Comparison of ENCODE assay signal across 8 cellular contexts in genomic region chr19:5680437-5681368, GRCh38. TPM values are rescaled to one million over a fixed set of nuclear protein-coding genes. Genes with fewer than 3 reads are reported as not detected.
DNase-seq lines count a peak whose midpoint lies in the region; ATAC-seq and TF ChIP-seq lines count a peak whose summit lies in the region.

A gene with protein sequence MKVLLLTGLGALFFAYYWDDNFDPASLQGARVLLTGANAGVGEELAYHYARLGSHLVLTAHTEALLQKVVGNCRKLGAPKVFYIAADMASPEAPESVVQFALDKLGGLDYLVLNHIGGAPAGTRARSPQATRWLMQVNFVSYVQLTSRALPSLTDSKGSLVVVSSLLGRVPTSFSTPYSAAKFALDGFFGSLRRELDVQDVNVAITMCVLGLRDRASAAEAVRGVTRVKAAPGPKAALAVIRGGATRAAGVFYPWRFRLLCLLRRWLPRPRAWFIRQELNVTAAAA (plus strand): TSS chr19:5681027. CDS start chr19:5684833, 3,806 bp downstream.
MICOS13 (minus strand) TSS chr19:5680516; CDS start chr19:5680486, 30 bp downstream.

- peak within 1 kb of the TSS; percentile 69 for H3K27ac ChIP-seq in IMR-90 (ENCODE audit: insufficient read depth, low read length)
- peak within 1 kb of the TSS; percentile 83 to 88 for H3K27ac ChIP-seq in mucosa of rectum (ENCODE audit: low read depth in 2 of 2, low read length in 2 of 2)

- peak within 1 kb of the TSS; percentile 99 for H3K4me2 ChIP-seq in IMR-90 (ENCODE audit: low read depth, low read length)

- in situ Hi-C loops in IMR-90 (cut with MboI; ENCODE audit: low sequenced_read_pairs), result no loop called here

- H3K27me3 ChIP-seq in IMR-90 (ENCODE audit: control insufficient read depth, insufficient read depth, low read length) (no peaks in the 10 kb centered on the region), mucosa of rectum (ENCODE audit: control insufficient read depth in 2 of 2, insufficient read depth in 2 of 2, low read length in 2 of 2) (no peaks in the 10 kb centered on the region)

- peak; percentile 74 for TF ChIP-seq POLR2A in IMR-90 (IDR thresholded peaks at IDR 0.05; ENCODE audit: low read depth, low read length)
- TF ChIP-seq POLR2A in erythroblast (IDR thresholded peaks at IDR 0.05; ENCODE audit: low read length), result peak; percentile 41

- WGBS in IMR-90 (ENCODE audit: extremely low coverage in 2 of 2, insufficient read length in 1 of 2), 2 experiments, result 0% methylated on average over 21 of the region's 94 CpGs; no CpG with 5 or more reads in 1 of the 2 experiments

- H4K91ac ChIP-seq in IMR-90 (ENCODE audit: insufficient read depth, low read depth, low read length), result peak within 1 kb of the TSS; percentile 87

- H2BK5ac ChIP-seq in IMR-90 (ENCODE audit: low read depth, low read length, poor library complexity, severe bottlenecking), result peak within 1 kb of the TSS; percentile 58

- H3K56ac ChIP-seq in IMR-90 (ENCODE audit: extremely low read depth, insufficient read depth, low read length), result peak within 1 kb of the TSS; percentile 86

- H3K9me1 ChIP-seq in IMR-90 (ENCODE audit: insufficient read depth, low read length), result peaks cover 3% of the 10 kb centered on the region; the same call in 1 of the 2 replicates

- peak within 1 kb of the TSS; percentile 88 to 95 for H4K8ac ChIP-seq in IMR-90 (ENCODE audit: low read depth in 2 of 2, low read length in 2 of 2)

- no peaks in the 10 kb centered on the region for H3K36me3 ChIP-seq in IMR-90 (ENCODE audit: control insufficient read depth, insufficient read depth, low read length)
- peaks cover 0 to 6% of the 10 kb centered on the region in 2 donors for H3K36me3 ChIP-seq in mucosa of rectum (ENCODE audit: control insufficient read depth in 2 of 2, insufficient read depth in 2 of 2, low read length in 2 of 2)

- peak; percentile 99 for DNase-seq in DMS 273 (lab: John Stamatoyannopoulos, UW; ENCODE audit: unreplicated experiment)
- DNase-seq in IMR-90, result peak; percentile 98
- DNase-seq in OCI-M1 (lab: John Stamatoyannopoulos, UW), result peak; percentile 96
- peak; percentile 98 for DNase-seq in activated T-cell treated with anti-CD3 and anti-CD28 coated beads, Interleukin-2, amount 50 U/mL, for 1 hour
- DNase-seq in erythroblast (lab: John Stamatoyannopoulos, UW), result peak; percentile 99
- DNase-seq in stimulated activated CD8-positive, alpha-beta memory T cell treated with anti-CD3 and anti-CD28 coated beads, Interleukin-4, amount 100 ng/mL, for 48 hours, result peak; percentile 99

- intact Hi-C loops in IMR-90 (cut with micrococcal nuclease), result no loop called here

- peak within 1 kb of the TSS; percentile 97 for H2AK9ac ChIP-seq in IMR-90 (replicated peaks; ENCODE audit: low read depth, low read length, poor library complexity)

- H2BK120ac ChIP-seq in IMR-90 (ENCODE audit: low read depth, low read length), result peak within 1 kb of the TSS; percentile 84; the same call in 1 of the 2 replicates

- dilution Hi-C loops in IMR-90 (cut with HindIII; ENCODE audit: low sequenced_read_pairs, unreplicated experiment), result no loop called here

- peak within 1 kb of the TSS; percentile 75 for H3K4me3 ChIP-seq in IMR-90 (ENCODE audit: insufficient read depth, low read depth, low read length)
- peak within 1 kb of the TSS; percentile 98 for H3K4me3 ChIP-seq in mucosa of rectum (ENCODE audit: low read length in 2 of 2)

- TF ChIP-seq CTCF in IMR-90 (conservative IDR thresholded peaks at IDR 0.05; ENCODE audit: low read depth, low read length), result no peak

- TF ChIP-seq RAD21 in IMR-90 (IDR thresholded peaks at IDR 0.05; ENCODE audit: low read length), result no peak

- H3K23ac ChIP-seq in IMR-90 (ENCODE audit: low read depth, low read length), result peak within 1 kb of the TSS; percentile 70

- peak; percentile 80 for ATAC-seq in GM21528 (IDR thresholded peaks at IDR 0.05; ENCODE audit: low FRiP score, unreplicated experiment)
- ATAC-seq in IMR-90 (ENCODE audit: low read depth), result peak; percentile 95

- POLR2A ChIA-PET in IMR-90 (lab: Charles Lee; ENCODE audit: unreplicated experiment), result no interaction called here

- peak within 1 kb of the TSS; percentile 87 for H2AK5ac ChIP-seq in IMR-90 (ENCODE audit: low read depth, low read length)

- H3K9me3 ChIP-seq in IMR-90 (ENCODE audit: control insufficient read depth, insufficient read depth, low read length) (no peaks in the 10 kb centered on the region), mucosa of rectum (ENCODE audit: control insufficient read depth in 2 of 2, low read length in 2 of 2) (no peaks in the 10 kb centered on the region)

- H3K4me1 ChIP-seq in IMR-90 (ENCODE audit: control insufficient read depth, insufficient read depth, low read length) (peaks cover 7% of the 10 kb centered on the region), mucosa of rectum (ENCODE audit: control insufficient read depth in 2 of 2, insufficient read depth in 2 of 2, low read length in 2 of 2) (peaks cover 16 to 21% of the 10 kb centered on the region in 2 donors)

- H2AFZ ChIP-seq in IMR-90 (replicated peaks; ENCODE audit: low read length, poor library complexity), result peak within 1 kb of the TSS; percentile 97

- peak within 1 kb of the TSS; percentile 53 for H3K18ac ChIP-seq in IMR-90 (ENCODE audit: low read depth, low read length)

- peaks cover 15 to 19% of the 10 kb centered on the region in 2 experiments; a peak in 3 of 4 replicates for H3K79me1 ChIP-seq in IMR-90 (ENCODE audit: low read depth in 1 of 2, low read length in 2 of 2)

- H4K5ac ChIP-seq in IMR-90 (ENCODE audit: low read depth, low read length), result peak within 1 kb of the TSS; percentile 85

- H2BK15ac ChIP-seq in IMR-90 (ENCODE audit: low read depth, low read length), result peak within 1 kb of the TSS; percentile 81; the same call in 1 of the 3 replicates

- H4K20me1 ChIP-seq in IMR-90 (ENCODE audit: insufficient read depth, low read length), result no peaks in the 10 kb centered on the region; the same call in 1 of the 2 replicates

- CTCF ChIA-PET in IMR-90 (lab: Yijun Ruan, JAX), result no interaction called here

- BruUV-seq in IMR-90 (replicated peaks; lab: Mats Ljungman, UMichigan), result no TSS peak

- peak within 1 kb of the TSS; percentile 85 for H3K4ac ChIP-seq in IMR-90 (ENCODE audit: low read depth, low read length)

- no peak within 1 kb of the TSS for H2BK20ac ChIP-seq in IMR-90 (ENCODE audit: low read depth, low read length)

- H3K9ac ChIP-seq in IMR-90 (ENCODE audit: low read depth, low read length) (peak within 1 kb of the TSS; percentile 79), mucosa of rectum (ENCODE audit: low read depth in 1 of 2, low read length in 2 of 2) (peak within 1 kb of the TSS; percentile 95 to 98)

- peak within 1 kb of the TSS; percentile 68 for H3K14ac ChIP-seq in IMR-90 (replicated peaks; ENCODE audit: low read depth, low read length)

TF ChIP-seq in IMR-90, 13 proteins besides CTCF, POLR2A, EP300 and RAD21:
- TF ChIP-seq FOS (IDR thresholded peaks at IDR 0.05; ENCODE audit: low read depth, low read length), result 0 out of 2 replicates have a peak, but pooled peaks have one; percentile 11
- TF ChIP-seq MAFK (IDR thresholded peaks at IDR 0.05; ENCODE audit: low read depth, low read length), result no peak
- TF ChIP-seq MAZ (IDR thresholded peaks at IDR 0.05; ENCODE audit: borderline replicate concordance, low read depth, low read length), result peak; percentile 80; the same call in 1 of the 2 replicates
- TF ChIP-seq USF2 (IDR thresholded peaks at IDR 0.05; ENCODE audit: low read depth, low read length), result peak; percentile 98
- no peak for TF ChIP-seq RCOR1 (IDR thresholded peaks at IDR 0.05; ENCODE audit: insufficient replicate concordance, low read length)
- peak; percentile 84 for TF ChIP-seq BHLHE40 (IDR thresholded peaks at IDR 0.05; ENCODE audit: low read depth, low read length)
- TF ChIP-seq MXI1 (IDR thresholded peaks at IDR 0.05; ENCODE audit: borderline replicate concordance, low read depth, low read length), result peak; percentile 85
- TF ChIP-seq RFX5 (IDR thresholded peaks at IDR 0.05; ENCODE audit: low read depth, low read length), result no peak
- TF ChIP-seq NFE2L2 (IDR thresholded peaks at IDR 0.05; ENCODE audit: low read depth, low read length), result no peak

RNA-seq across cellular contexts. Expression of the first gene that starts in this region (rescaled TPM):
- total RNA-seq in IMR-90 (2012; rRNA removed), result 1.9 and 2.2 TPM in 2 replicates
- polyA plus RNA-seq in IMR-90 (2012; rRNA removed), result 7.2 and 8.2 TPM in 2 replicates
- polyA plus RNA-seq in IMR-90 (2012; cell fraction: cytosol; rRNA removed), result 9.8 and 14.6 TPM in 2 replicates
- polyA plus RNA-seq in IMR-90 (2012; cell fraction: nucleus; rRNA removed; ENCODE audit: low replicate concordance), result 10.8 and 19.3 TPM in 2 replicates

RNA-seq across cellular contexts. Expression of gene MICOS13, which starts in this region (rescaled TPM):
- 14.5 and 15.8 TPM in 2 replicates for total RNA-seq in IMR-90 (2012; rRNA removed)
- polyA plus RNA-seq in IMR-90 (2012; rRNA removed), result 48.9 and 80.2 TPM in 2 replicates
- polyA plus RNA-seq in IMR-90 (2012; cell fraction: cytosol; rRNA removed), result 91.5 and 98.4 TPM in 2 replicates
- polyA plus RNA-seq in IMR-90 (2012; cell fraction: nucleus; rRNA removed; ENCODE audit: low replicate concordance), result 22.5 and 47.5 TPM in 2 replicates

Comparison
In these comparisons a context has a peak if more than half of its experiments do, and no peak if none do; other contexts are left out.
1. Peak in every context shown above with its lines: DNase-seq, ATAC-seq, H3K4me3 ChIP-seq and H3K27ac ChIP-seq.